In genomic region chr12:14366211-14366762, GRCh38 we compare ENCODE assay signal across 8 cellular contexts. TPM values are rescaled to one million over a fixed set of nuclear protein-coding genes. Genes with fewer than 3 reads are reported as not detected.
DNase-seq lines count a peak whose midpoint lies in the region; ATAC-seq and TF ChIP-seq lines count a peak whose summit lies in the region.

No MANE protein-coding gene starts in this region.

- H3K27ac Mint-ChIP-seq in immature natural killer cell = peak overlapping the region; percentile 96 to 99 (median 97)

- DNase-seq in DND-41 (no peak), LNCaP clone FGC (ENCODE audit: low read depth) (peak; percentile 21), adrenal gland (no peak), immature natural killer cell (no peak), nucleus accumbens (lab: John Stamatoyannopoulos, UW) (no peak), HEK293T (ENCODE audit: extremely low spot score) (no peak)

- peaks cover 9 to 18% (median 13%) of the 10 kb centered on the region in 3 donors for H3K27me3 Mint-ChIP-seq in immature natural killer cell (ENCODE audit: low read depth in 3 of 3)

- H4K20me1 ChIP-seq in DND-41 (ENCODE audit: insufficient read depth, low read length) = no peaks in the 10 kb centered on the region

- CTCF ChIA-PET in HEK293T (lab: Yijun Ruan, JAX) = interaction anchor here (1.4 to 1.5 kb wide), 2 partner anchors 51 to 108 kb away, joined by 4 to 5 read pairs; no protein-coding TSS in a partner anchor

- intact Hi-C loops in adrenal gland (cut with DNase I) = loop anchor here in 1 of 2 donors (5.0 kb wide), 1 partner anchor 104 kb away; no protein-coding TSS in a partner anchor

- H3K4me3 ChIP-seq in DND-41 (ENCODE audit: low read depth in 1 of 2, low read length in 2 of 2) = peak overlapping the region; percentile 55 to 59
- peak overlapping the region; percentile 71 for H3K4me3 ChIP-seq in LNCaP clone FGC (ENCODE audit: low read depth, low read length)
- H3K4me3 ChIP-seq in adrenal gland = peak overlapping the region in 3 of 4 donors; percentile 56 to 87 (median 80)
- peak overlapping the region; percentile 71 to 85 (median 76) for H3K4me3 ChIP-seq in subcutaneous abdominal adipose tissue (ENCODE audit: low read depth in 1 of 5, low read length in 5 of 5)

- POLR2A ChIA-PET in HEK293T (lab: Yijun Ruan, JAX) = interaction anchor here (0.6 to 1.4 kb wide), 15 partner anchors 11 to 405 kb away, joined by 3 to 21 read pairs (median 4); a partner anchor contains a TSS

- no peak overlapping the region; the same call in 1 of the 2 replicates for H2AFZ ChIP-seq in DND-41 (ENCODE audit: low read depth, low read length)

- no peaks in the 10 kb centered on the region for H3K27me3 ChIP-seq in DND-41 (ENCODE audit: insufficient read depth, low read length, poor library complexity)
- no peaks in the 10 kb centered on the region for H3K27me3 ChIP-seq in adrenal gland
- H3K27me3 ChIP-seq in subcutaneous abdominal adipose tissue (ENCODE audit: control insufficient read depth in 5 of 5, insufficient read depth in 4 of 5, low read length in 5 of 5) = no peaks in the 10 kb centered on the region

- peaks cover 0 to 3% (median 0%) of the 10 kb centered on the region in 6 donors for H3K9me3 Mint-ChIP-seq in immature natural killer cell

- WGBS in adrenal gland, 4 donors = 7 to 11% (median 10%) methylated on average over 5 of the region's 5 CpGs

- H3K4me1 ChIP-seq in DND-41 (ENCODE audit: insufficient read depth, low read length) (peaks cover 10% of the 10 kb centered on the region), adrenal gland (replicated peaks in 1 of 2) (peaks cover 0 to 32% of the 10 kb centered on the region in 2 donors), subcutaneous abdominal adipose tissue (ENCODE audit: control insufficient read depth in 5 of 5, insufficient read depth in 5 of 5, low read length in 5 of 5) (peaks cover 0 to 20% (median 5%) of the 10 kb centered on the region in 5 donors)

- H3K27ac ChIP-seq in DND-41 (ENCODE audit: low read length) (peak overlapping the region; percentile 80), adrenal gland (peak overlapping the region; percentile 87 to 97 (median 94)), subcutaneous abdominal adipose tissue (ENCODE audit: low read depth, low read length) (peak overlapping the region; percentile 91)

- H3K36me3 Mint-ChIP-seq in immature natural killer cell = peaks cover 0 to 12% (median 8%) of the 10 kb centered on the region in 3 donors

- no peaks in the 10 kb centered on the region for H3K9me3 ChIP-seq in DND-41 (ENCODE audit: insufficient read depth, low read length, severe bottlenecking)
- H3K9me3 ChIP-seq in adrenal gland (replicated peaks in 1 of 3) = no peaks in the 10 kb centered on the region
- no peaks in the 10 kb centered on the region for H3K9me3 ChIP-seq in subcutaneous abdominal adipose tissue (ENCODE audit: control insufficient read depth in 5 of 5, low read length in 5 of 5)

- TF ChIP-seq CTCF in DND-41 (IDR thresholded peaks at IDR 0.05; ENCODE audit: borderline replicate concordance, extremely low read depth, low read length, poor library complexity, severe bottlenecking) = peak; percentile 39
- peak; percentile 24; the same call in 1 of the 2 replicates for TF ChIP-seq CTCF in LNCaP clone FGC (IDR thresholded peaks at IDR 0.05; ENCODE audit: control insufficient read depth, extremely low read depth, insufficient read depth)
- TF ChIP-seq CTCF in adrenal gland (IDR thresholded peaks at IDR 0.05) = peak in 5 of 6 experiments; percentile 7 to 50 (median 21)

- H3K79me2 ChIP-seq in DND-41 (ENCODE audit: insufficient read depth, low read length) = peaks cover 50% of the 10 kb centered on the region

- no peak for TF ChIP-seq POLR2A in adrenal gland (IDR thresholded peaks at IDR 0.05)

- H3K9ac ChIP-seq in DND-41 (ENCODE audit: low read depth, low read length) (peak overlapping the region; percentile 62), subcutaneous abdominal adipose tissue (ENCODE audit: low read length in 5 of 5) (peak overlapping the region; percentile 9 to 94 (median 78))

- no peaks in the 10 kb centered on the region; the same call in 1 of the 2 replicates for H3K36me3 ChIP-seq in DND-41 (ENCODE audit: insufficient read depth, low read length)
- H3K36me3 ChIP-seq in adrenal gland (replicated peaks in 1 of 2) = no peaks in the 10 kb centered on the region
- H3K36me3 ChIP-seq in subcutaneous abdominal adipose tissue (ENCODE audit: control insufficient read depth in 5 of 5, insufficient read depth in 5 of 5, low read length in 5 of 5) = peaks cover 0 to 3% (median 0%) of the 10 kb centered on the region in 5 donors

- H3K4me3 Mint-ChIP-seq in immature natural killer cell = peak overlapping the region; percentile 91 to 96 (median 93)

- ATAC-seq in DND-41 (ENCODE audit: insufficient read depth, low read depth) = no peak
- no peak for ATAC-seq in HG02852 (IDR thresholded peaks at IDR 0.05; ENCODE audit: unreplicated experiment)

- H3K4me2 ChIP-seq in DND-41 (ENCODE audit: insufficient read depth, low read length) = peak overlapping the region; percentile 65

- peaks cover 53 to 72% of the 10 kb centered on the region in 2 donors for H3K4me1 Mint-ChIP-seq in immature natural killer cell

TF ChIP-seq in HEK293T, 16 proteins besides CTCF, POLR2A, EP300 and RAD21:
- TF ChIP-seq ELF4 (IDR thresholded peaks at IDR 0.05) (no peak), HDGF (IDR thresholded peaks at IDR 0.05; ENCODE audit: borderline replicate concordance) (no peak), LEF1 (IDR thresholded peaks at IDR 0.05; ENCODE audit: borderline replicate concordance) (no peak), ARNT (IDR thresholded peaks at IDR 0.05) (no peak), TARDBP (IDR thresholded peaks at IDR 0.05) (no peak), ZNF384 (IDR thresholded peaks at IDR 0.05) (no peak), NFRKB (IDR thresholded peaks at IDR 0.05) (no peak), PKNOX1 (IDR thresholded peaks at IDR 0.05) (no peak), CTBP1 (IDR thresholded peaks at IDR 0.05; ENCODE audit: borderline replicate concordance) (no peak), SP1 (IDR thresholded peaks at IDR 0.05) (no peak), FOXK2 (IDR thresholded peaks at IDR 0.05) (no peak)

RNA-seq across cellular contexts. Expression of gene ATF7IP, which starts 0.8 kb away (rescaled TPM):
- total RNA-seq in adrenal gland = 100 to 1,000 TPM in 1 of 8 donors, 10 to 100 TPM in 7; 40.5 to 101 (median 54.7) TPM
- 10 to 100 TPM in 2 of 3 donors, 1 to 10 TPM in 1; 8.5 to 34.7 (median 16.7) TPM for polyA plus RNA-seq in adrenal gland
- 100 to 1,000 TPM in 1 of 3 donors, 10 to 100 TPM in 2; 47.9 to 114 (median 84.9) TPM for polyA plus RNA-seq in immature natural killer cell
